ENCODE assay signal across 1 cellular context in genomic region chr1:156054500-156055342, GRCh38.
A peak's percentile ranks its signal among the peaks of the same experiment; 100 is the strongest.
TF ChIP-seq lines count a peak whose summit lies in the region.

Gene LAMTOR2 (plus strand): TSS chr1:156054782. CDS start chr1:156054890, 108 bp downstream.

TF ChIP-seq in GM12878, 131 proteins besides CTCF, POLR2A, EP300 and RAD21 (continued from another document):
- TF ChIP-seq E4F1 (IDR thresholded peaks at IDR 0.05; ENCODE audit: borderline replicate concordance, partially characterized antibody), result peak; percentile 44
- no peak for TF ChIP-seq MYB (IDR thresholded peaks at IDR 0.05; ENCODE audit: borderline replicate concordance, low read depth, low read length)
- TF ChIP-seq MEF2B (IDR thresholded peaks at IDR 0.05; ENCODE audit: partially characterized antibody, poor library complexity, severe bottlenecking), result no peak
- no peak for TF ChIP-seq SRF (IDR thresholded peaks at IDR 0.05; ENCODE audit: low read depth in 2 of 2, low read length in 2 of 2)
- TF ChIP-seq ZNF622 (IDR thresholded peaks at IDR 0.05), result no peak
